In genomic region chr12:1800646-1801284, GRCh38 we compare ENCODE assay signal across 10 cellular contexts. TPM values are rescaled to one million over a fixed set of nuclear protein-coding genes. Genes with fewer than 3 reads are reported as not detected.
DNase-seq lines count a peak whose midpoint lies in the region; ATAC-seq, FAIRE-seq and TF ChIP-seq lines count a peak whose summit lies in the region.
"Had no signal": no experiment of that assay in that cellular context is flagged by ENCODE, and none has a peak within 500 bp of the region (broad histone marks: within the 10 kb centered on the region; RNA-seq: fewer than 3 reads in every experiment).

No MANE protein-coding gene starts in this region.

- H3K4me1 ChIP-seq in MM.1S (ENCODE audit: low read length) (peaks cover 5% of the 10 kb centered on the region), psoas muscle (peaks cover 14% of the 10 kb centered on the region)

- H3K27ac ChIP-seq in MM.1S (ENCODE audit: low read length) (no peak overlapping the region), psoas muscle (no peak overlapping the region)

- H3K9me2 ChIP-seq in MM.1S (replicated peaks; ENCODE audit: insufficient read depth, low read length) = no peaks in the 10 kb centered on the region

- no peak overlapping the region for H3K4me3 Mint-ChIP-seq in activated CD4-positive, alpha-beta T cell treated with anti-CD3 and anti-CD28 coated beads, Interleukin-2, amount 10 ng/mL, durations not matched to agents 7 days and 5 days

- no peaks in the 10 kb centered on the region for H3F3A ChIP-seq in MM.1S (ENCODE audit: insufficient read depth, low read length)

- no peak overlapping the region for H3K4me2 ChIP-seq in MM.1S (ENCODE audit: low read depth, low read length)

- H3K9me3 Mint-ChIP-seq in activated CD4-positive, alpha-beta T cell treated with anti-CD3 and anti-CD28 coated beads, Interleukin-2, amount 10 ng/mL, durations not matched to agents 7 days and 5 days = no peaks in the 10 kb centered on the region

- POLR2A ChIA-PET in activated CD4-positive, alpha-beta T cell treated with anti-CD3 and anti-CD28 coated beads, Interleukin-2, amount 10 ng/mL, durations not matched to agents 7 days and 5 days (lab: Charles Lee) = no interaction called here

- H4K20me1 ChIP-seq in MM.1S (ENCODE audit: insufficient read depth, low read length) = no peaks in the 10 kb centered on the region

- H3K36me3 ChIP-seq in MM.1S (replicated peaks; ENCODE audit: insufficient read depth, low read length) (no peaks in the 10 kb centered on the region), psoas muscle (ENCODE audit: insufficient read depth in 1 of 2, low read depth in 1 of 2) (no peaks in the 10 kb centered on the region)

- H3K27me3 ChIP-seq in MM.1S (replicated peaks; ENCODE audit: insufficient read depth, low read length) = peaks cover 4% of the 10 kb centered on the region; the same call in 1 of the 2 replicates
- no peaks in the 10 kb centered on the region for H3K27me3 ChIP-seq in psoas muscle (ENCODE audit: insufficient read depth in 3 of 3, low read length in 2 of 3)

- H3K79me2 ChIP-seq in MM.1S (ENCODE audit: low read length) = no peaks in the 10 kb centered on the region

- H3K27me3 Mint-ChIP-seq in activated CD4-positive, alpha-beta T cell treated with anti-CD3 and anti-CD28 coated beads, Interleukin-2, amount 10 ng/mL, durations not matched to agents 7 days and 5 days = no peaks in the 10 kb centered on the region

- peaks cover 13% of the 10 kb centered on the region for H3K4me1 Mint-ChIP-seq in activated CD4-positive, alpha-beta T cell treated with anti-CD3 and anti-CD28 coated beads, Interleukin-2, amount 10 ng/mL, durations not matched to agents 7 days and 5 days

- H3K36me3 Mint-ChIP-seq in activated CD4-positive, alpha-beta T cell treated with anti-CD3 and anti-CD28 coated beads, Interleukin-2, amount 10 ng/mL, durations not matched to agents 7 days and 5 days (ENCODE audit: low read depth) = no peaks in the 10 kb centered on the region

- FAIRE-seq in urothelium cell line (lab: Jason Lieb, UNC) = no peak

- H3K9me3 ChIP-seq in MM.1S (replicated peaks; ENCODE audit: insufficient read depth, low read length) (no peaks in the 10 kb centered on the region), psoas muscle (no peaks in the 10 kb centered on the region)

- no peak for ATAC-seq in psoas muscle

- H3K27ac Mint-ChIP-seq in activated CD4-positive, alpha-beta T cell treated with anti-CD3 and anti-CD28 coated beads, Interleukin-2, amount 10 ng/mL, durations not matched to agents 7 days and 5 days = no peak overlapping the region

- CTCF ChIA-PET in activated CD4-positive, alpha-beta T cell treated with anti-CD3 and anti-CD28 coated beads, Interleukin-2, amount 10 ng/mL, durations not matched to agents 7 days and 5 days (lab: Charles Lee) = interaction anchor here (0.7 to 2.2 kb wide), 5 partner anchors 10 to 233 kb away, joined by 3 to 7 read pairs (median 4); no protein-coding TSS in a partner anchor

- intact Hi-C loops in psoas muscle (cut with DNase I) = no loop called here

- 57 to 66% (median 60%) methylated on average over 10 of the region's 10 CpGs for WGBS in psoas muscle, 3 donors

- no peak overlapping the region for H2AFZ ChIP-seq in MM.1S (ENCODE audit: low read length)

- H3K4me3 ChIP-seq in MM.1S (ENCODE audit: low read length) (no peak overlapping the region), psoas muscle (no peak overlapping the region)

- TF ChIP-seq CTCF in MM.1S (IDR thresholded peaks at IDR 0.05; ENCODE audit: low read length) (peak; percentile 21; the same call in 1 of the 2 replicates), psoas muscle (IDR thresholded peaks at IDR 0.05) (peak; percentile 33)

- H3K9ac ChIP-seq in MM.1S (ENCODE audit: low read length) = no peak overlapping the region

- DNase-seq in activated CD4-positive, alpha-beta T cell treated with anti-CD3 and anti-CD28 coated beads, Interleukin-2, amount 10 ng/mL, durations not matched to agents 7 days and 5 days = peak; percentile 41
- no peak for DNase-seq in activated CD4-positive, alpha-beta T cell treated with anti-CD3 and anti-CD28 coated beads, Interleukin-2, amount 50 U/mL, for 4 hours
- DNase-seq in MM.1S (no peak), ecto neural progenitor cell (ENCODE audit: low spot score) (peak; percentile 78), psoas muscle (peak in 1 of 2 donors; percentile 56), urothelium cell line (ENCODE audit: low spot score) (no peak), SHP77 treated with DMSO at 0.1 percent for 48 hours (lab: John Stamatoyannopoulos, UW) (no peak), DMS114 treated with DMSO at 0.1 percent for 48 hours (lab: John Stamatoyannopoulos, UW; ENCODE audit: unreplicated experiment) (no peak)

RNA-seq across cellular contexts. Expression of gene LRTM2, which starts 19.6 kb away (rescaled TPM):
- total RNA-seq in activated CD4-positive, alpha-beta T cell treated with anti-CD3 and anti-CD28 coated beads, Interleukin-2, amount 10 ng/mL, durations not matched to agents 7 days and 5 days = not detected
- total RNA-seq in psoas muscle = not detected
- not detected for polyA plus RNA-seq in psoas muscle
- total RNA-seq: Daoy; T-helper 2 cell treated with Interferon-gamma antibody and Interleukin-4, amounts not matched to agents 100 ng/mL and 5 ng/mL, for 36 hours had no signal

Comparison
In these comparisons a context has a peak if more than half of its experiments do, and no peak if none do; other contexts are left out.
1. DNase-seq: peak in activated CD4-positive, alpha-beta T cell treated with anti-CD3 and anti-CD28 coated beads, Interleukin-2, amount 10 ng/mL, durations not matched to agents 7 days and 5 days (single experiment) and ecto neural progenitor cell (single experiment); none in activated CD4-positive, alpha-beta T cell treated with anti-CD3 and anti-CD28 coated beads, Interleukin-2, amount 50 U/mL, for 4 hours (0 of 2), MM.1S (single experiment), urothelium cell line (single experiment), SHP77 treated with DMSO at 0.1 percent for 48 hours (single experiment) and DMS114 treated with DMSO at 0.1 percent for 48 hours (single experiment).